In genomic region chr5:69024241-69024651, GRCh38 we compare ENCODE assay signal across 9 cellular contexts.
A peak's percentile ranks its signal among the peaks of the same experiment; 100 is the strongest.
DNase-seq lines count a peak whose midpoint lies in the region; ATAC-seq, FAIRE-seq and TF ChIP-seq lines count a peak whose summit lies in the region.
"Had no signal": no experiment of that assay in that cellular context is flagged by ENCODE, and none has a peak within 500 bp of the region (broad histone marks: within the 10 kb centered on the region; RNA-seq: fewer than 3 reads in every experiment).

No MANE protein-coding gene starts in this region.

- H3F3A ChIP-seq in GM23248 (ENCODE audit: insufficient read depth): no peaks in the 10 kb centered on the region

- H3K9me3 ChIP-seq in GM23248 (ENCODE audit: low read depth) (no peaks in the 10 kb centered on the region), OCI-LY3 (ENCODE audit: insufficient read depth, low read length) (no peaks in the 10 kb centered on the region), lower lobe of right lung (no peaks in the 10 kb centered on the region), sigmoid colon (no peaks in the 10 kb centered on the region)
- H3K9me3 ChIP-seq: neutrophil had no signal

- FAIRE-seq in bronchial epithelial cell (lab: Jason Lieb, UNC): no peak

- no peaks in the 10 kb centered on the region for H4K20me1 ChIP-seq in GM23248 (ENCODE audit: insufficient read depth)
- H4K20me1 ChIP-seq in OCI-LY3 (ENCODE audit: insufficient read depth, low read length): no peaks in the 10 kb centered on the region

- H3K36me3 ChIP-seq in GM23248 (ENCODE audit: low read depth) (no peaks in the 10 kb centered on the region), OCI-LY3 (replicated peaks; ENCODE audit: low read depth, low read length) (no peaks in the 10 kb centered on the region), bronchial epithelial cell (ENCODE audit: control insufficient read depth, insufficient read depth, low read length) (no peaks in the 10 kb centered on the region), lower lobe of right lung (no peaks in the 10 kb centered on the region), sigmoid colon (no peaks in the 10 kb centered on the region)
- H3K36me3 ChIP-seq: neutrophil had no signal

- in situ Hi-C loops in GM23248 (cut with MboI): no loop called here

- H3K4me3 ChIP-seq in GM23248 (no peak overlapping the region), OCI-LY3 (ENCODE audit: low read length) (no peak overlapping the region), bronchial epithelial cell (ENCODE audit: low read depth, low read length) (no peak overlapping the region), lower lobe of right lung (no peak overlapping the region), sigmoid colon (no peak overlapping the region)

- TF ChIP-seq CTCF in OCI-LY3 (IDR thresholded peaks at IDR 0.05; ENCODE audit: low read depth, low read length): peak; percentile 69
- peak; percentile 67 for TF ChIP-seq CTCF in bronchial epithelial cell (IDR thresholded peaks at IDR 0.05; ENCODE audit: insufficient read depth, low read length, severe bottlenecking)
- peak; percentile 54 for TF ChIP-seq CTCF in lower lobe of right lung (IDR thresholded peaks at IDR 0.05)
- peak in 2 of 4 experiments; percentile 17 to 21 for TF ChIP-seq CTCF in sigmoid colon (IDR thresholded peaks at IDR 0.05)

- peak; percentile 48 for DNase-seq in COLO829 (ENCODE audit: low spot score)
- peak; percentile 52 for DNase-seq in GM23248
- peak; percentile 58 for DNase-seq in bronchial epithelial cell (ENCODE audit: low read depth)
- no peak for DNase-seq in lower lobe of right lung
- no peak for DNase-seq in sigmoid colon

- H3K27ac ChIP-seq in GM23248: no peak overlapping the region
- no peak overlapping the region for H3K27ac ChIP-seq in OCI-LY3 (ENCODE audit: low read length)
- no peak overlapping the region for H3K27ac ChIP-seq in lower lobe of right lung
- no peak overlapping the region for H3K27ac ChIP-seq in sigmoid colon
- H3K27ac ChIP-seq: neutrophil had no signal

- TF ChIP-seq POLR2A in sigmoid colon (IDR thresholded peaks at IDR 0.05): no peak

- H2AFZ ChIP-seq in GM23248 (no peak overlapping the region), OCI-LY3 (ENCODE audit: low read depth, low read length) (peak overlapping the region; percentile 78)

- H3K27me3 ChIP-seq in GM23248 (replicated peaks; ENCODE audit: insufficient read depth) (peaks cover 19% of the 10 kb centered on the region), OCI-LY3 (ENCODE audit: low read depth, low read length) (peaks cover 6% of the 10 kb centered on the region; the same call in 1 of the 2 replicates), bronchial epithelial cell (ENCODE audit: control insufficient read depth, insufficient read depth, low read length) (peaks cover 2% of the 10 kb centered on the region), lower lobe of right lung (ENCODE audit: low read depth) (no peaks in the 10 kb centered on the region), sigmoid colon (no peaks in the 10 kb centered on the region)
- H3K27me3 ChIP-seq: neutrophil had no signal

- H3K4me1 ChIP-seq in GM23248 (ENCODE audit: insufficient read depth) (no peaks in the 10 kb centered on the region), OCI-LY3 (ENCODE audit: low read length) (peaks cover 7% of the 10 kb centered on the region), lower lobe of right lung (no peaks in the 10 kb centered on the region), sigmoid colon (no peaks in the 10 kb centered on the region)

- 79 to 84% methylated on average over 5 of the region's 5 CpGs for WGBS in GM23248 (ENCODE audit: low coverage in 1 of 2, low lambda C conversion rate in 2 of 2, missing lambda C conversion rate in 2 of 2), 2 experiments
- WGBS in sigmoid colon, 2 donors: 26 to 55% methylated on average over 5 of the region's 5 CpGs

- H3K79me2 ChIP-seq in GM23248 (ENCODE audit: insufficient read depth) (no peaks in the 10 kb centered on the region), OCI-LY3 (ENCODE audit: low read length) (no peaks in the 10 kb centered on the region)

- no peaks in the 10 kb centered on the region for H3K9me2 ChIP-seq in GM23248 (ENCODE audit: insufficient read depth)

- intact Hi-C loops in lower lobe of right lung (cut with DNase I) (no loop called here), sigmoid colon (cut with DNase I) (no loop called here)

- H3K4me2 ChIP-seq in GM23248 (ENCODE audit: unreplicated experiment) (no peak overlapping the region), OCI-LY3 (ENCODE audit: low read length) (peak overlapping the region; percentile 30; the same call in 1 of the 2 replicates)

- ATAC-seq in lower lobe of right lung: peak; percentile 62 to 77
- ATAC-seq in GM19395 (IDR thresholded peaks at IDR 0.05; ENCODE audit: unreplicated experiment): no peak
- no peak for ATAC-seq in GM19328 (IDR thresholded peaks at IDR 0.05; ENCODE audit: unreplicated experiment)

- no peak for TF ChIP-seq EP300 in sigmoid colon (IDR thresholded peaks at IDR 0.05)

- H3K9ac ChIP-seq in GM23248 (no peak overlapping the region), OCI-LY3 (ENCODE audit: low read length) (no peak overlapping the region)

Comparison
In these comparisons a context has a peak if more than half of its experiments do, and no peak if none do; other contexts are left out.
1. DNase-seq: peak in COLO829 (single experiment), GM23248 (single experiment) and bronchial epithelial cell (single experiment); none in lower lobe of right lung (single experiment) and sigmoid colon (single experiment).
2. ATAC-seq: peak in lower lobe of right lung (2 of 2); none in GM19395 (single experiment) and GM19328 (single experiment).